9 cellular contexts compared by ENCODE assay signal in genomic region chr7:107463139-107464078, GRCh38. TPM values are rescaled to one million over a fixed set of nuclear protein-coding genes. Genes with fewer than 3 reads are reported as not detected.
A peak's percentile ranks its signal among the peaks of the same experiment; 100 is the strongest.
DNase-seq lines count a peak whose midpoint lies in the region; ATAC-seq and TF ChIP-seq lines count a peak whose summit lies in the region.
"Had no signal": no experiment of that assay in that cellular context is flagged by ENCODE, and none has a peak within 500 bp of the region (broad histone marks: within the 10 kb centered on the region; RNA-seq: fewer than 3 reads in every experiment).

No MANE protein-coding gene starts in this region.

- H3K9me3 ChIP-seq in right cardiac atrium (ENCODE audit: control insufficient read depth, low read length) = no peaks in the 10 kb centered on the region

- 79% methylated on average over 6 of the region's 6 CpGs for WGBS in right cardiac atrium

- intact Hi-C loops in right cardiac atrium (cut with DNase I) = loop anchor here (2.0 to 5.0 kb wide), 2 partner anchors 259 to 261 kb away; no protein-coding TSS in a partner anchor

- no peaks in the 10 kb centered on the region for H3K27me3 ChIP-seq in right cardiac atrium (ENCODE audit: control insufficient read depth, insufficient read depth)

- TF ChIP-seq CTCF in LNCaP clone FGC (IDR thresholded peaks at IDR 0.05; ENCODE audit: control insufficient read depth, extremely low read depth, insufficient read depth) (peak; percentile 96), astrocyte of the cerebellum (IDR thresholded peaks at IDR 0.05; ENCODE audit: low read depth, low read length, missing control alignments) (peak; percentile 84)

- DNase-seq in activated T-cell treated with anti-CD3 and anti-CD28 coated beads for 1 hour (ENCODE audit: low read depth) (peak; percentile 4), activated T-cell treated with anti-CD3 and anti-CD28 coated beads for 4 hours (no peak), LNCaP clone FGC (ENCODE audit: low read depth) (peak; percentile 41), SKM-1 (lab: John Stamatoyannopoulos, UW; ENCODE audit: unreplicated experiment) (peak; percentile 29), astrocyte of the cerebellum (ENCODE audit: low read depth) (peak; percentile 63), right cardiac atrium (peak; percentile 48 to 71 (median 68)), retina (peak; percentile 32)

- H3K4me3 ChIP-seq in LNCaP clone FGC (ENCODE audit: low read depth, low read length) (no peak overlapping the region), astrocyte of the cerebellum (ENCODE audit: low read depth, low read length) (no peak overlapping the region), right cardiac atrium (ENCODE audit: low read length) (no peak overlapping the region)

- H3K27ac ChIP-seq in right cardiac atrium (ENCODE audit: low read length) = no peak overlapping the region

- H3K4me1 ChIP-seq in right cardiac atrium (ENCODE audit: control insufficient read depth, insufficient read depth, low read length) = no peaks in the 10 kb centered on the region

- ATAC-seq in right cardiac atrium (peak; percentile 93 to 94), GM19467 (IDR thresholded peaks at IDR 0.05; ENCODE audit: unreplicated experiment) (no peak)

- in situ Hi-C loops in astrocyte of the cerebellum (cut with HindIII; ENCODE audit: low sequenced_read_pairs) = loop anchor here (5.0 kb wide), 1 partner anchor 264 kb away; no protein-coding TSS in a partner anchor

RNA-seq across cellular contexts. Expression of gene GPR22, which starts 6.4 kb away (rescaled TPM):
- 10 to 100 TPM; 15.8 to 50.0 (median 45.1) TPM for total RNA-seq in right cardiac atrium
- 16.5 TPM for polyA plus RNA-seq in right cardiac atrium
- total RNA-seq: lower leg skin had no signal
